Comparison of ENCODE assay signal across 1 cellular context in genomic region chr2:152425765-152426710, GRCh38.
A peak's percentile ranks its signal among the peaks of the same experiment; 100 is the strongest.
TF ChIP-seq lines count a peak whose summit lies in the region.

No MANE protein-coding gene starts in this region.

TF ChIP-seq in HepG2, 621 proteins besides CTCF, POLR2A, EP300 and RAD21 (continued from another document):
- peak; percentile 43; the same call in 1 of the 2 replicates for TF ChIP-seq KAT8 (CRISPR knock-in tag; IDR thresholded peaks at IDR 0.05)
- no peak for TF ChIP-seq ZNF777 (CRISPR knock-in tag; IDR thresholded peaks at IDR 0.05)
- no peak for TF ChIP-seq ZNF142 (CRISPR knock-in tag; IDR thresholded peaks at IDR 0.05)
- TF ChIP-seq RELA (CRISPR knock-in tag; IDR thresholded peaks at IDR 0.05): no peak
- TF ChIP-seq, protein P1, sequence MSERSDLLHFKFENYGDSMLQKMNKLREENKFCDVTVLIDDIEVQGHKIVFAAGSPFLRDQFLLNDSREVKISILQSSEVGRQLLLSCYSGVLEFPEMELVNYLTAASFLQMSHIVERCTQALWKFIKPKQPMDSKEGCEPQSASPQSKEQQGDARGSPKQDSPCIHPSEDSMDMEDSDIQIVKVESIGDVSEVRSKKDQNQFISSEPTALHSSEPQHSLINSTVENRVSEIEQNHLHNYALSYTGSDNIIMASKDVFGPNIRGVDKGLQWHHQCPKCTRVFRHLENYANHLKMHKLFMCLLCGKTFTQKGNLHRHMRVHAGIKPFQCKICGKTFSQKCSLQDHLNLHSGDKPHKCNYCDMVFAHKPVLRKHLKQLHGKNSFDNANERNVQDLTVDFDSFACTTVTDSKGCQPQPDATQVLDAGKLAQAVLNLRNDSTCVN (CRISPR knock-in tag; IDR thresholded peaks at IDR 0.05; ENCODE audit: borderline replicate concordance): peak; percentile 98
- no peak for TF ChIP-seq ZNF383 (CRISPR knock-in tag; IDR thresholded peaks at IDR 0.05; ENCODE audit: borderline replicate concordance)
- peak; percentile 57; the same call in 1 of the 2 replicates for TF ChIP-seq MIER3 (CRISPR knock-in tag; IDR thresholded peaks at IDR 0.05; ENCODE audit: borderline replicate concordance)
- TF ChIP-seq ZNF333 (CRISPR knock-in tag; IDR thresholded peaks at IDR 0.05; ENCODE audit: borderline replicate concordance): no peak
- no peak for TF ChIP-seq ZSCAN21 (CRISPR knock-in tag; IDR thresholded peaks at IDR 0.05; ENCODE audit: borderline replicate concordance)
- TF ChIP-seq FOSL1 (CRISPR knock-in tag; IDR thresholded peaks at IDR 0.05; ENCODE audit: borderline replicate concordance): peak; percentile 38; the same call in 1 of the 2 replicates
- 0 out of 2 replicates have a peak, but pooled peaks have one; percentile 61 for TF ChIP-seq ZNF280D (CRISPR knock-in tag; IDR thresholded peaks at IDR 0.05)
- TF ChIP-seq ZMYM4 (CRISPR knock-in tag; IDR thresholded peaks at IDR 0.05): peak; percentile 48
- TF ChIP-seq, protein P2, sequence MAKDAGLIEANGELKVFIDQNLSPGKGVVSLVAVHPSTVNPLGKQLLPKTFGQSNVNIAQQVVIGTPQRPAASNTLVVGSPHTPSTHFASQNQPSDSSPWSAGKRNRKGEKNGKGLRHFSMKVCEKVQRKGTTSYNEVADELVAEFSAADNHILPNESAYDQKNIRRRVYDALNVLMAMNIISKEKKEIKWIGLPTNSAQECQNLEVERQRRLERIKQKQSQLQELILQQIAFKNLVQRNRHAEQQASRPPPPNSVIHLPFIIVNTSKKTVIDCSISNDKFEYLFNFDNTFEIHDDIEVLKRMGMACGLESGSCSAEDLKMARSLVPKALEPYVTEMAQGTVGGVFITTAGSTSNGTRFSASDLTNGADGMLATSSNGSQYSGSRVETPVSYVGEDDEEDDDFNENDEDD (CRISPR knock-in tag; IDR thresholded peaks at IDR 0.05; ENCODE audit: borderline replicate concordance): no peak
- 0 out of 2 replicates have a peak, but pooled peaks have one; percentile 31 for TF ChIP-seq NKX3-1 (CRISPR knock-in tag; IDR thresholded peaks at IDR 0.05)
